16 cellular contexts compared by ENCODE assay signal in genomic region chr17:8623591-8623990, GRCh38. TPM values are rescaled to one million over a fixed set of nuclear protein-coding genes. Genes with fewer than 3 reads are reported as not detected.
DNase-seq lines count a peak whose midpoint lies in the region; TF ChIP-seq lines count a peak whose summit lies in the region.
"Had no signal": no experiment of that assay in that cellular context is flagged by ENCODE, and none has a peak within 500 bp of the region (broad histone marks: within the 10 kb centered on the region; RNA-seq: fewer than 3 reads in every experiment).

No MANE protein-coding gene starts in this region.

- TF ChIP-seq POLR2A in uterus (IDR thresholded peaks at IDR 0.05) = no peak

- no peak overlapping the region for H3K9ac ChIP-seq in adipocyte (ENCODE audit: low read length)

- no peak overlapping the region for H3K27ac ChIP-seq in uterus
- H3K27ac ChIP-seq: gastroesophageal sphincter, stomach had no signal

- peak overlapping the region; percentile 51 for H3K27ac Mint-ChIP-seq in progenitor cell of endocrine pancreas
- H3K27ac Mint-ChIP-seq in immature natural killer cell = no peak overlapping the region
- H3K27ac Mint-ChIP-seq: activated CD4-positive, alpha-beta T cell treated with anti-CD3 and anti-CD28 coated beads for 36 hours; activated naive CD4-positive, alpha-beta T cell treated with anti-CD3 and anti-CD28 coated beads, Interleukin-2, amount 10 ng/mL, durations not matched to agents 7 days and 5 days had no signal

- H3K4me3 ChIP-seq in AG10803 (ENCODE audit: low read length) (no peak overlapping the region), adipocyte (ENCODE audit: low read length) (no peak overlapping the region), fibroblast of the aortic adventitia (ENCODE audit: low read depth, low read length) (no peak overlapping the region), uterus (no peak overlapping the region)
- H3K4me3 ChIP-seq: gastroesophageal sphincter, stomach had no signal

- no peak overlapping the region for H3K4me3 Mint-ChIP-seq in progenitor cell of endocrine pancreas (ENCODE audit: low read depth)
- H3K4me3 Mint-ChIP-seq in immature natural killer cell = no peak overlapping the region
- H3K4me3 Mint-ChIP-seq: activated CD4-positive, alpha-beta T cell treated with anti-CD3 and anti-CD28 coated beads for 36 hours; activated naive CD4-positive, alpha-beta T cell treated with anti-CD3 and anti-CD28 coated beads, Interleukin-2, amount 10 ng/mL, durations not matched to agents 7 days and 5 days had no signal

- peaks cover 13% of the 10 kb centered on the region for H3K4me1 ChIP-seq in adipocyte (ENCODE audit: control insufficient read depth, insufficient read depth, low read length)
- H3K4me1 ChIP-seq in uterus = no peaks in the 10 kb centered on the region

- peaks cover 33% of the 10 kb centered on the region for H3K36me3 Mint-ChIP-seq in progenitor cell of endocrine pancreas (ENCODE audit: insufficient read depth)
- no peaks in the 10 kb centered on the region for H3K36me3 Mint-ChIP-seq in immature natural killer cell

- H3K9me3 Mint-ChIP-seq in progenitor cell of endocrine pancreas (ENCODE audit: low read depth) = no peaks in the 10 kb centered on the region
- H3K9me3 Mint-ChIP-seq in immature natural killer cell = peaks cover 0 to 2% (median 0%) of the 10 kb centered on the region in 6 donors
- H3K9me3 Mint-ChIP-seq: activated naive CD4-positive, alpha-beta T cell treated with anti-CD3 and anti-CD28 coated beads, Interleukin-2, amount 10 ng/mL, durations not matched to agents 7 days and 5 days had no signal

- H3K27me3 Mint-ChIP-seq in progenitor cell of endocrine pancreas (no peaks in the 10 kb centered on the region), immature natural killer cell (ENCODE audit: low read depth in 3 of 3) (peaks cover 6 to 19% (median 12%) of the 10 kb centered on the region in 3 donors)

- H3K9me3 ChIP-seq in adipocyte (ENCODE audit: control insufficient read depth, low read length) (no peaks in the 10 kb centered on the region), uterus (no peaks in the 10 kb centered on the region)
- H3K9me3 ChIP-seq: gastroesophageal sphincter, stomach had no signal

- H3K4me1 Mint-ChIP-seq in progenitor cell of endocrine pancreas (ENCODE audit: low read depth) (peaks cover 38% of the 10 kb centered on the region), immature natural killer cell (no peaks in the 10 kb centered on the region)

- intact Hi-C loops in uterus (cut with DNase I; ENCODE audit: low total_unique reads) = no loop called here

- H3K36me3 ChIP-seq in adipocyte (ENCODE audit: control insufficient read depth, insufficient read depth, low read length, severe bottlenecking) (no peaks in the 10 kb centered on the region), uterus (no peaks in the 10 kb centered on the region)

- DNase-seq in AG10803 (ENCODE audit: low read depth) = peak; percentile 55
- peak; percentile 15 for DNase-seq in adipocyte (ENCODE audit: low read depth)
- DNase-seq in fibroblast of the aortic adventitia (ENCODE audit: low read depth) = peak; percentile 53
- DNase-seq in progenitor cell of endocrine pancreas (ENCODE audit: low spot score, unreplicated experiment) = no peak
- DNase-seq in uterus = no peak
- DNase-seq in immature natural killer cell = no peak
- DNase-seq in cortex of kidney (lab: John Stamatoyannopoulos, UW) = no peak
- DNase-seq in A172 (ENCODE audit: low spot score) = no peak
- DNase-seq: activated CD4-positive, alpha-beta T cell treated with anti-CD3 and anti-CD28 coated beads for 36 hours; activated naive CD4-positive, alpha-beta T cell treated with anti-CD3 and anti-CD28 coated beads, Interleukin-2, amount 10 ng/mL, durations not matched to agents 7 days and 5 days; activated T-cell treated with anti-CD3 and anti-CD28 coated beads, Interleukin-2, amount 50 U/mL, for 48 hours; erythroblast; NCI-H1694; stimulated activated CD4-positive, alpha-beta T cell treated with anti-CD3 and anti-CD28 coated beads, Interleukin-4, amount 100 ng/mL, for 4 hours; stomach had no signal

- H3K27me3 ChIP-seq in adipocyte (replicated peaks; ENCODE audit: control insufficient read depth, insufficient read depth, low read length) (no peaks in the 10 kb centered on the region), uterus (no peaks in the 10 kb centered on the region)
- H3K27me3 ChIP-seq: gastroesophageal sphincter had no signal

- TF ChIP-seq CTCF in AG10803 (conservative IDR thresholded peaks at IDR 0.05; ENCODE audit: low read length) (no peak), fibroblast of the aortic adventitia (IDR thresholded peaks at IDR 0.05; ENCODE audit: insufficient read depth, low read length) (no peak), progenitor cell of endocrine pancreas (IDR thresholded peaks at IDR 0.05; ENCODE audit: unreplicated experiment) (no peak), uterus (IDR thresholded peaks at IDR 0.05) (no peak)

RNA-seq across cellular contexts. Expression of gene MYH10, which starts 6.9 kb away (rescaled TPM):
- total RNA-seq in fibroblast of the aortic adventitia (ENCODE audit: low replicate concordance) (85.7 and 404 TPM in 2 replicates), progenitor cell of endocrine pancreas (244 and 257 TPM in 2 replicates), uterus (100 to 1,000 TPM in 1 of 4 donors, 10 to 100 TPM in 3; 39.1 to 229 (median 65.0) TPM)
- 1 to 10 TPM in 1 of 3 donors, under 1 TPM in 1, not detected in 1; 0.38 to 2.6 TPM for polyA plus RNA-seq in immature natural killer cell
- 47.1 and 72.1 TPM in 2 replicates for total RNA-seq in A172 (2014; rRNA removed; shearing (Covaris generic))

Comparison
In these comparisons a context has a peak if more than half of its experiments do, and no peak if none do; other contexts are left out.
1. DNase-seq: peak in AG10803 (single experiment), adipocyte (single experiment) and fibroblast of the aortic adventitia (single experiment); none in progenitor cell of endocrine pancreas (single experiment), uterus (0 of 2), immature natural killer cell (0 of 3), cortex of kidney (single experiment) and A172 (single experiment).